ENCODE assay signal across 6 cellular contexts in genomic region chr1:227909923-227910328, GRCh38. TPM values are rescaled to one million over a fixed set of nuclear protein-coding genes. Genes with fewer than 3 reads are reported as not detected.
"Had no signal": no experiment of that assay in that cellular context is flagged by ENCODE, and none has a peak within 500 bp of the region (broad histone marks: within the 10 kb centered on the region; RNA-seq: fewer than 3 reads in every experiment).

No MANE protein-coding gene starts in this region.

RNA-seq across cellular contexts. Expression of gene WNT9A, which starts 37.8 kb away (rescaled TPM):
- total RNA-seq: activated CD4-positive, alpha-beta T cell treated with anti-CD3 and anti-CD28 coated beads, Interleukin-2, amount 10 ng/mL, durations not matched to agents 24 days and 14 days; activated CD8-positive, alpha-beta memory T cell treated with anti-CD3 and anti-CD28 coated beads for 36 hours; activated naive CD4-positive, alpha-beta T cell treated with anti-CD3 and anti-CD28 coated beads for 36 hours; activated naive CD8-positive, alpha-beta T cell treated with anti-CD3 and anti-CD28 coated beads for 36 hours; activated T-helper 1 cell treated with anti-CD3 and anti-CD28 coated beads, Interleukin-12 subunit alpha, Interleukin-12 subunit beta, Interleukin-2, Interleukin-4 antibody, amounts not matched to agents 30 ng/mL and 10 ng/mL and 1 ng/mL, durations not matched to agents 14 hours and 24 hours and 36 hours had no signal
- polyA plus RNA-seq: immature natural killer cell had no signal
